In genomic region chr12:66234037-66234693, GRCh38 we compare ENCODE assay signal across 8 cellular contexts. TPM values are rescaled to one million over a fixed set of nuclear protein-coding genes. Genes with fewer than 3 reads are reported as not detected.
DNase-seq lines count a peak whose midpoint lies in the region; ATAC-seq and TF ChIP-seq lines count a peak whose summit lies in the region.
"Not testable (repeated sequence)": the region's sequence is repeated elsewhere in the genome, so short reads cannot be mapped to it uniquely, and the experiment has no call there.

No MANE protein-coding gene starts in this region.

- peak overlapping the region; percentile 75; the same call in 1 of the 2 replicates for H2AFZ ChIP-seq in KMS-11 (ENCODE audit: low read depth)

- H3K9me3 ChIP-seq in BE2C, Peyer's patch: not testable (repeated sequence)

- TF ChIP-seq POLR2A in Peyer's patch (IDR thresholded peaks at IDR 0.05), result not testable (repeated sequence)

- H3K27me3 ChIP-seq in BE2C, result peaks cover 36% of the 10 kb centered on the region
- not testable (repeated sequence) for H3K27me3 ChIP-seq in KMS-11 (ENCODE audit: insufficient read depth, low read depth); Peyer's patch

- not testable (repeated sequence) for H3K36me3 ChIP-seq in BE2C; KMS-11 (ENCODE audit: insufficient read depth); Peyer's patch

- H3K36me3 Mint-ChIP-seq in activated T-cell treated with anti-CD3 and anti-CD28 coated beads, Interleukin-2, amount 50 U/mL, for 4 hours (ENCODE audit: insufficient read depth), result not testable (repeated sequence)

- H3K27ac ChIP-seq in KMS-11 (peak overlapping the region; percentile 22), Peyer's patch (peak overlapping the region in 2 of 4 donors; percentile 60 to 72)

- H3K4me1 Mint-ChIP-seq in activated T-cell treated with anti-CD3 and anti-CD28 coated beads, Interleukin-2, amount 50 U/mL, for 4 hours (ENCODE audit: low read depth), result not testable (repeated sequence)

- H4K20me1 ChIP-seq in KMS-11 (ENCODE audit: insufficient read depth), result not testable (repeated sequence)

- DNase-seq in BE2C, result peak; percentile 79
- peak; percentile 53 to 91 (median 80) for DNase-seq in Peyer's patch
- DNase-seq in activated T-cell treated with anti-CD3 and anti-CD28 coated beads, Interleukin-2, amount 50 U/mL, for 4 hours, result peak; percentile 14
- peak; percentile 11 for DNase-seq in fibroblast of gingiva (ENCODE audit: low read depth)
- peak; percentile 10 for DNase-seq in occipital lobe (lab: John Stamatoyannopoulos, UW)

- peak overlapping the region; percentile 66 for H3K4me3 Mint-ChIP-seq in activated T-cell treated with anti-CD3 and anti-CD28 coated beads, Interleukin-2, amount 50 U/mL, for 4 hours

- TF ChIP-seq CTCF in BE2C (IDR thresholded peaks at IDR 0.05; ENCODE audit: low read depth, low read length) (peak; percentile 42), Peyer's patch (IDR thresholded peaks at IDR 0.05) (peak in 2 of 6 experiments; percentile 18 to 38)
- not testable (repeated sequence) for TF ChIP-seq CTCF in KMS-11 (conservative IDR thresholded peaks at IDR 0.05; ENCODE audit: low read depth, low read length)

- H3K4me1 ChIP-seq in BE2C, Peyer's patch: not testable (repeated sequence)
- H3K4me1 ChIP-seq in KMS-11 (ENCODE audit: low read depth, poor library complexity, severe bottlenecking), result peaks cover 59% of the 10 kb centered on the region

- not testable (repeated sequence) for H3K79me2 ChIP-seq in KMS-11 (ENCODE audit: insufficient read depth, low read depth)

- peak overlapping the region; percentile 66 for H3K4me2 ChIP-seq in KMS-11

- peaks cover 30% of the 10 kb centered on the region for H3K27me3 Mint-ChIP-seq in activated T-cell treated with anti-CD3 and anti-CD28 coated beads, Interleukin-2, amount 50 U/mL, for 4 hours (ENCODE audit: low read depth)

- H3K4me3 ChIP-seq in BE2C (ENCODE audit: low read depth, low read length), result peak overlapping the region; percentile 45
- H3K4me3 ChIP-seq in KMS-11 (IDR thresholded peaks at IDR 0.05; ENCODE audit: insufficient read depth, low read depth, low read length); Peyer's patch: not testable (repeated sequence)

- H3K9me3 Mint-ChIP-seq in activated T-cell treated with anti-CD3 and anti-CD28 coated beads, Interleukin-2, amount 50 U/mL, for 4 hours, result not testable (repeated sequence)

- ATAC-seq in GM18868 (IDR thresholded peaks at IDR 0.05; ENCODE audit: unreplicated experiment) (peak; percentile 87), HG02678 (IDR thresholded peaks at IDR 0.05; ENCODE audit: unreplicated experiment) (peak; percentile 80)
- ATAC-seq in activated T-cell treated with anti-CD3 and anti-CD28 coated beads, Interleukin-2, amount 50 U/mL, for 4 hours, result peak; percentile 39 to 47

- peak overlapping the region; percentile 67; the same call in 1 of the 2 replicates for H3K9ac ChIP-seq in KMS-11

RNA-seq across cellular contexts. Expression of gene IRAK3, which starts 45.2 kb away (rescaled TPM):
- not detected for polyA plus RNA-seq in BE2C (2012; ENCODE audit: insufficient read depth, insufficient read length, low read depth)
- total RNA-seq in Peyer's patch (10 to 100 TPM in 2 of 4 donors, 1 to 10 TPM in 2; 3.0 to 26.4 (median 7.8) TPM), occipital lobe (5.5 TPM)
- under 1 TPM; 0.13 to 0.22 (median 0.18) TPM for total RNA-seq in activated T-cell treated with anti-CD3 and anti-CD28 coated beads, Interleukin-2, amount 50 U/mL, for 4 hours

Comparison
In these comparisons a context has a peak if more than half of its experiments do, and no peak if none do; other contexts are left out.
1. DNase-seq: peak in every context shown above with its lines; median percentile 80 in Peyer's patch; 79 in BE2C; 14 in activated T-cell treated with anti-CD3 and anti-CD28 coated beads, Interleukin-2, amount 50 U/mL, for 4 hours; 11 in fibroblast of gingiva; 10 in occipital lobe.